2 cellular contexts compared by ENCODE assay signal in the genomic region with DNA sequence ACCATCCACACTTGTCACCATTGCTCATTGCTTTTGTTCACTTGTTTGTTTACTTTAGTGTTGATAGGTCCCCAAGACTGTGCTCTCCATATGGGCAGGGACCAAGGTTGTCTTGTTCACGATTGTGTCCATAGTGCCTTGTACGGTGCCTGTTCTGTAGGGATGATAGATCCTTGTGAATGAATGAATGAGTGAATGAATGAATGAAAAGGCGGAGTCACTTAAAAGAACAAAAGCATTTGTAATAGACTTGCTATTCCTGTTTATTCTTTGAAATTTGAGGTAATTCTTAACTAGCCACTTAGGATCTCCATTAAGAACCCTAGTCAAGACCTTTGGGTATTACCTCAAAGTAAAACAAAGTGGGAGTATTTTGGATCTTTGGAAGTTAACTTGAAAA.
TF ChIP-seq lines count a peak whose summit lies in the region.

No MANE protein-coding gene starts in this region.

TF ChIP-seq in SK-N-SH, 30 proteins besides CTCF, POLR2A, EP300 and RAD21:
- TF ChIP-seq, protein P1, sequence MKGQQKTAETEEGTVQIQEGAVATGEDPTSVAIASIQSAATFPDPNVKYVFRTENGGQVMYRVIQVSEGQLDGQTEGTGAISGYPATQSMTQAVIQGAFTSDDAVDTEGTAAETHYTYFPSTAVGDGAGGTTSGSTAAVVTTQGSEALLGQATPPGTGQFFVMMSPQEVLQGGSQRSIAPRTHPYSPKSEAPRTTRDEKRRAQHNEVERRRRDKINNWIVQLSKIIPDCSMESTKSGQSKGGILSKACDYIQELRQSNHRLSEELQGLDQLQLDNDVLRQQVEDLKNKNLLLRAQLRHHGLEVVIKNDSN (IDR thresholded peaks at IDR 0.05; ENCODE audit: borderline replicate concordance, low read depth): no peak
- TF ChIP-seq MEF2A (IDR thresholded peaks at IDR 0.05; ENCODE audit: borderline replicate concordance, low read depth) (no peak), FOXM1 (IDR thresholded peaks at IDR 0.05; ENCODE audit: low read depth) (no peak), RCOR1 (IDR thresholded peaks at IDR 0.05; ENCODE audit: low read length) (no peak), NRF1 (IDR thresholded peaks at IDR 0.05; ENCODE audit: low read depth, low read length) (no peak), RXRA (IDR thresholded peaks at IDR 0.05; ENCODE audit: borderline replicate concordance, low read depth) (no peak), POLR2AphosphoS5 (IDR thresholded peaks at IDR 0.05; ENCODE audit: low read depth, low read length) (no peak), TEAD4 (IDR thresholded peaks at IDR 0.05; ENCODE audit: borderline replicate concordance, insufficient read depth) (no peak), FOXJ3 (CRISPR knock-in tag; IDR thresholded peaks at IDR 0.05) (no peak), TAF1 (IDR thresholded peaks at IDR 0.05; ENCODE audit: borderline replicate concordance, low read depth, low read length) (no peak), YY1 (IDR thresholded peaks at IDR 0.05; ENCODE audit: low read depth) (no peak), TCF12 (IDR thresholded peaks at IDR 0.05) (no peak), PBX3 (IDR thresholded peaks at IDR 0.05) (no peak), SIN3A (IDR thresholded peaks at IDR 0.05; ENCODE audit: borderline replicate concordance, low read depth, low read length) (no peak), GATA2 (CRISPR knock-in tag; IDR thresholded peaks at IDR 0.05) (no peak)
- TF ChIP-seq, protein P2, sequence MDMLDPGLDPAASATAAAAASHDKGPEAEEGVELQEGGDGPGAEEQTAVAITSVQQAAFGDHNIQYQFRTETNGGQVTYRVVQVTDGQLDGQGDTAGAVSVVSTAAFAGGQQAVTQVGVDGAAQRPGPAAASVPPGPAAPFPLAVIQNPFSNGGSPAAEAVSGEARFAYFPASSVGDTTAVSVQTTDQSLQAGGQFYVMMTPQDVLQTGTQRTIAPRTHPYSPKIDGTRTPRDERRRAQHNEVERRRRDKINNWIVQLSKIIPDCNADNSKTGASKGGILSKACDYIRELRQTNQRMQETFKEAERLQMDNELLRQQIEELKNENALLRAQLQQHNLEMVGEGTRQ (IDR thresholded peaks at IDR 0.05; ENCODE audit: borderline replicate concordance, low read depth, low read length): no peak
- TF ChIP-seq, protein P3, sequence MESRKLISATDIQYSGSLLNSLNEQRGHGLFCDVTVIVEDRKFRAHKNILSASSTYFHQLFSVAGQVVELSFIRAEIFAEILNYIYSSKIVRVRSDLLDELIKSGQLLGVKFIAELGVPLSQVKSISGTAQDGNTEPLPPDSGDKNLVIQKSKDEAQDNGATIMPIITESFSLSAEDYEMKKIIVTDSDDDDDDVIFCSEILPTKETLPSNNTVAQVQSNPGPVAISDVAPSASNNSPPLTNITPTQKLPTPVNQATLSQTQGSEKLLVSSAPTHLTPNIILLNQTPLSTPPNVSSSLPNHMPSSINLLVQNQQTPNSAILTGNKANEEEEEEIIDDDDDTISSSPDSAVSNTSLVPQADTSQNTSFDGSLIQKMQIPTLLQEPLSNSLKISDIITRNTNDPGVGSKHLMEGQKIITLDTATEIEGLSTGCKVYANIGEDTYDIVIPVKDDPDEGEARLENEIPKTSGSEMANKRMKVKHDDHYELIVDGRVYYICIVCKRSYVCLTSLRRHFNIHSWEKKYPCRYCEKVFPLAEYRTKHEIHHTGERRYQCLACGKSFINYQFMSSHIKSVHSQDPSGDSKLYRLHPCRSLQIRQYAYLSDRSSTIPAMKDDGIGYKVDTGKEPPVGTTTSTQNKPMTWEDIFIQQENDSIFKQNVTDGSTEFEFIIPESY (IDR thresholded peaks at IDR 0.05; ENCODE audit: borderline replicate concordance, low read depth): no peak

TF ChIP-seq in SK-N-SH treated with all-trans-retinoic acid at 6 μM for 48 hours, 23 proteins besides CTCF, POLR2A, EP300 and RAD21:
- no peak for TF ChIP-seq ISL1 (CRISPR knock-in tag; IDR thresholded peaks at IDR 0.05)
